21 cellular contexts compared by ENCODE assay signal in the genomic region with DNA sequence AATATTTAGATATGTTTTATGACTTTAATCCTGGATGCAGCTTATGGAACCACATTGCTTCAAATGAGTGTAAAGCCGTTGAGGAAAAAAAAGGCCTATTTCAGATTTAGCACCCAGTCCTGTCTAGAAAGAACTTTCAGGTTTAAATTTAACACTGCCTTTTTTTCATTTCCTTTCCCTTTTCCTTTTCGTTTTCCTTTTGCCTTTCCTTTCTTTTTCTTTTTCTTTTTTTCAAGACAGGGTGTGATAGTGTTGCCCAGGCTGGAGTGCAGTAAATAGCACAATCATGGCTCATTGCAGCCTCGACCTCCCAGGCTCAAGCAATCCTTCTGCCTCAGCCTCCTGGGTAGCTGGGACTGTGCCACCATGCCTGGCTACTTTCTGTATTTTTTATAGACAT. TPM values are rescaled to one million over a fixed set of nuclear protein-coding genes. Genes with fewer than 3 reads are reported as not detected.
"Had no signal": no experiment of that assay in that cellular context is flagged by ENCODE, and none has a peak within 500 bp of the region (broad histone marks: within the 10 kb centered on the region; RNA-seq: fewer than 3 reads in every experiment).

No MANE protein-coding gene starts in this region.

- H3K4me3 ChIP-seq: coronary artery, esophagus squamous epithelium, upper lobe of right lung had no signal

- H3K27me3 Mint-ChIP-seq: stimulated activated naive CD8-positive, alpha-beta T cell treated with anti-CD3 and anti-CD28 coated beads, Interleukin-15, amount 100 ng/mL, for 72 hours had no signal

- FAIRE-seq: keratinocyte had no signal

- H3K9me3 ChIP-seq: esophagus squamous epithelium, upper lobe of right lung had no signal

- H3K4me3 Mint-ChIP-seq: neural crest cell; stimulated activated naive CD8-positive, alpha-beta T cell treated with anti-CD3 and anti-CD28 coated beads, Interleukin-15, amount 100 ng/mL, for 72 hours had no signal

- H3K27ac ChIP-seq: coronary artery, esophagus squamous epithelium, upper lobe of right lung had no signal

- H3K9me3 Mint-ChIP-seq: neural crest cell; stimulated activated naive CD8-positive, alpha-beta T cell treated with anti-CD3 and anti-CD28 coated beads, Interleukin-15, amount 100 ng/mL, for 72 hours had no signal

- H3K27me3 ChIP-seq: esophagus squamous epithelium, upper lobe of right lung had no signal

- DNase-seq: activated CD4-positive, alpha-beta T cell treated with anti-CD3 and anti-CD28 coated beads, Interleukin-2, amount 50 U/mL, for 48 hours; activated CD8-positive, alpha-beta memory T cell treated with anti-CD3 and anti-CD28 coated beads, Interleukin-2, amount 50 U/mL, for 4 hours; activated naive CD4-positive, alpha-beta T cell treated with Interleukin-2 at 50 U/mL for 16 hours; amniotic stem cell; esophagus squamous epithelium; hippocampal formation; left ventricle myocardium superior; mesenchymal stem cell; stimulated activated naive CD8-positive, alpha-beta T cell treated with anti-CD3 and anti-CD28 coated beads, Interleukin-15, amount 100 ng/mL, for 72 hours; SW 1271; upper lobe of right lung had no signal

- ATAC-seq: left ventricle myocardium superior; sciatic nerve; stimulated activated naive CD8-positive, alpha-beta T cell treated with anti-CD3 and anti-CD28 coated beads, Interleukin-15, amount 100 ng/mL, for 72 hours; upper lobe of right lung had no signal

RNA-seq across cellular contexts. Expression of gene ANKRD40CL, which starts 32.0 kb away (rescaled TPM):
- total RNA-seq: cardiac septum, esophagus squamous epithelium, fibroblast of villous mesenchyme, left ventricle myocardium superior, neural crest cell, osteocyte, pulmonary artery endothelial cell, sciatic nerve, SK-MEL-5, temporal lobe, upper lobe of right lung had no signal
- polyA plus RNA-seq: keratinocyte had no signal
